8 cellular contexts compared by ENCODE assay signal in the genomic region with DNA sequence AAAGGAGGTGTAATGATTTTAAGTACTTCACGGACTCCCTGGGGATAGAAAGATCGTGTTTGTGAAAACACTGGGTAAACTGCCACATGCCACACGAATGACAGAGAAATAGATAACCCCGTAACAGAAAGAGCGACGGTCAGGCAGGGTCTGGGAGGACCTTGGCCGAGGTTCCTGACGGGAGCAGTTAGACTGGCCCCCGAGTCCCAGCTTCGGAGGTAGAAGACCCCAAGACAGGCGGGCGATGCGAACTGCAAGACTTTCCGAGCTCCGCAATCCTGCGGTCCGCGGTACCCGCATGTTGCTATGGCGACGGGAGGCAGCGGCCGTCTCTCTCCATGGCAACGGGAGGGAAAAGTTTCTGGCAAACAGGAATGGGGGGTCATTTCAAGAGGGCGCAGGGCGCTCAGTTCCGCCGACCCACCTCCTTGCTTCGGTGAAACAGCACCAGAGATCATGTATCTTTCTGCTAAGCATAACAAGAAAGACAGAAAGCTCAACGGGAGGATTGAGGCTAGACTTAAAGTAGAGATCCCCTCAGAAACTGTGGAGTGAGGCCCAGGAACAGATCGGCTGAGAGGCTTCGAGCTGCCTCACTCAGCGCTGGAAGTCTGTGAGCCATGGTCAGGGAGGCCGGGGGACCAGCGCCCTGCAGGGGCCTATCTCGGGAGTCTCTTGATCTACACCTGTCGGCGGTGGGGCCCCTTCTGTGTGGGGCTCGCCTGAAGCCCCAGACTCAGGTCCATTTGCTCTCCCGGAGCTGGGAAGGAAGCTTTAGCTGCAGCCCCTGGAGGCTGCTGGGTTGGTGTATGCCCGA. TPM values are rescaled to one million over a fixed set of nuclear protein-coding genes. Genes with fewer than 3 reads are reported as not detected.
DNase-seq lines count a peak whose midpoint lies in the region; ATAC-seq, FAIRE-seq and TF ChIP-seq lines count a peak whose summit lies in the region.

No MANE protein-coding gene starts in this region.

- TF ChIP-seq CTCF in thoracic aorta (IDR thresholded peaks at IDR 0.05) (no peak), osteocyte (IDR thresholded peaks at IDR 0.05) (no peak)

- FAIRE-seq in GM12892 (lab: Jason Lieb, UNC), result no peak

- H3K36me3 ChIP-seq in iPS-18a (ENCODE audit: control insufficient read depth, low read depth, low read length) (peaks cover under 1% of the 10 kb centered on the region), thoracic aorta (no peaks in the 10 kb centered on the region)

- peaks cover 91% of the 10 kb centered on the region for H3K27me3 Mint-ChIP-seq in activated naive CD4-positive, alpha-beta T cell treated with anti-CD3 and anti-CD28 coated beads, Interleukin-2, amount 10 ng/mL, durations not matched to agents 7 days and 5 days
- H3K27me3 Mint-ChIP-seq in activated T-cell treated with anti-CD3 and anti-CD28 coated beads, Interleukin-2, amount 50 U/mL, for 72 hours (ENCODE audit: low read depth), result peaks cover 84% of the 10 kb centered on the region
- H3K27me3 Mint-ChIP-seq in osteocyte (ENCODE audit: unreplicated experiment), result peaks cover 81% of the 10 kb centered on the region
- H3K27me3 Mint-ChIP-seq in stimulated activated memory B cell treated with anti-CD40 and anti-IgM and Interleukin-4, amounts not matched to agents 10 μg/mL and 1 μg/mL and 100 μg/mL, for 72 hours, result peaks cover 56% of the 10 kb centered on the region

- H3K4me1 ChIP-seq in iPS-18a (ENCODE audit: control insufficient read depth, low read depth, low read length) (peaks cover 13% of the 10 kb centered on the region), thoracic aorta (ENCODE audit: control insufficient read depth in 1 of 2, low read depth in 2 of 2) (peaks cover 14 to 33% of the 10 kb centered on the region in 2 donors)

- no peak overlapping the region for H3K9ac ChIP-seq in iPS-18a (ENCODE audit: low read length)

- H3K27me3 ChIP-seq in iPS-18a (ENCODE audit: control insufficient read depth, insufficient read depth, low read length) (peaks cover 28% of the 10 kb centered on the region), thoracic aorta (replicated peaks; ENCODE audit: insufficient read depth) (no peaks in the 10 kb centered on the region)

- H3K36me3 Mint-ChIP-seq in activated naive CD4-positive, alpha-beta T cell treated with anti-CD3 and anti-CD28 coated beads, Interleukin-2, amount 10 ng/mL, durations not matched to agents 7 days and 5 days, result no peaks in the 10 kb centered on the region
- H3K36me3 Mint-ChIP-seq in activated T-cell treated with anti-CD3 and anti-CD28 coated beads, Interleukin-2, amount 50 U/mL, for 72 hours (ENCODE audit: insufficient read depth in 2 of 2), result no peaks in the 10 kb centered on the region
- H3K36me3 Mint-ChIP-seq in osteocyte (ENCODE audit: unreplicated experiment), result peaks cover 2% of the 10 kb centered on the region
- H3K36me3 Mint-ChIP-seq in stimulated activated memory B cell treated with anti-CD40 and anti-IgM and Interleukin-4, amounts not matched to agents 10 μg/mL and 1 μg/mL and 100 μg/mL, for 72 hours, result no peaks in the 10 kb centered on the region

- peak; percentile 10 to 18 for ATAC-seq in activated T-cell treated with anti-CD3 and anti-CD28 coated beads, Interleukin-2, amount 50 U/mL, for 72 hours (replicated peaks in 1 of 2)
- no peak for ATAC-seq in thoracic aorta (ENCODE audit: insufficient number of reproducible peaks, low FRiP score, low read depth)
- ATAC-seq in stimulated activated memory B cell treated with anti-CD40 and anti-IgM and Interleukin-4, amounts not matched to agents 10 μg/mL and 1 μg/mL and 100 μg/mL, for 72 hours, result no peak

- peak overlapping the region; percentile 78 for H3K4me3 ChIP-seq in iPS-18a (ENCODE audit: low read length)
- H3K4me3 ChIP-seq in thoracic aorta, result peak overlapping the region; percentile 72

- peaks cover 8% of the 10 kb centered on the region for H3K4me1 Mint-ChIP-seq in activated naive CD4-positive, alpha-beta T cell treated with anti-CD3 and anti-CD28 coated beads, Interleukin-2, amount 10 ng/mL, durations not matched to agents 7 days and 5 days
- peaks cover 14% of the 10 kb centered on the region for H3K4me1 Mint-ChIP-seq in activated T-cell treated with anti-CD3 and anti-CD28 coated beads, Interleukin-2, amount 50 U/mL, for 72 hours (ENCODE audit: low read depth)
- peaks cover 19% of the 10 kb centered on the region for H3K4me1 Mint-ChIP-seq in osteocyte (ENCODE audit: unreplicated experiment)
- peaks cover 10% of the 10 kb centered on the region for H3K4me1 Mint-ChIP-seq in stimulated activated memory B cell treated with anti-CD40 and anti-IgM and Interleukin-4, amounts not matched to agents 10 μg/mL and 1 μg/mL and 100 μg/mL, for 72 hours

- peak overlapping the region; percentile 8 for H3K4me3 Mint-ChIP-seq in activated naive CD4-positive, alpha-beta T cell treated with anti-CD3 and anti-CD28 coated beads, Interleukin-2, amount 10 ng/mL, durations not matched to agents 7 days and 5 days
- peak overlapping the region; percentile 45 to 72 for H3K4me3 Mint-ChIP-seq in activated T-cell treated with anti-CD3 and anti-CD28 coated beads, Interleukin-2, amount 50 U/mL, for 72 hours
- H3K4me3 Mint-ChIP-seq in osteocyte (ENCODE audit: unreplicated experiment), result no peak overlapping the region
- H3K4me3 Mint-ChIP-seq in stimulated activated memory B cell treated with anti-CD40 and anti-IgM and Interleukin-4, amounts not matched to agents 10 μg/mL and 1 μg/mL and 100 μg/mL, for 72 hours, result no peak overlapping the region

- no peaks in the 10 kb centered on the region for H3K9me3 Mint-ChIP-seq in activated naive CD4-positive, alpha-beta T cell treated with anti-CD3 and anti-CD28 coated beads, Interleukin-2, amount 10 ng/mL, durations not matched to agents 7 days and 5 days
- H3K9me3 Mint-ChIP-seq in activated T-cell treated with anti-CD3 and anti-CD28 coated beads, Interleukin-2, amount 50 U/mL, for 72 hours, result no peaks in the 10 kb centered on the region
- H3K9me3 Mint-ChIP-seq in osteocyte (ENCODE audit: unreplicated experiment), result no peaks in the 10 kb centered on the region
- H3K9me3 Mint-ChIP-seq in stimulated activated memory B cell treated with anti-CD40 and anti-IgM and Interleukin-4, amounts not matched to agents 10 μg/mL and 1 μg/mL and 100 μg/mL, for 72 hours, result no peaks in the 10 kb centered on the region

- H3K27ac ChIP-seq in iPS-18a (ENCODE audit: low read length) (no peak overlapping the region), thoracic aorta (no peak overlapping the region)

- H3K9me3 ChIP-seq in iPS-18a (ENCODE audit: control insufficient read depth, low read depth, low read length), result no peaks in the 10 kb centered on the region
- no peaks in the 10 kb centered on the region for H3K9me3 ChIP-seq in thoracic aorta

- TF ChIP-seq POLR2A in GM12892 (IDR thresholded peaks at IDR 0.05; ENCODE audit: low read depth, low read length), result no peak

- no peak for DNase-seq in activated naive CD4-positive, alpha-beta T cell treated with anti-CD3 and anti-CD28 coated beads, Interleukin-2, amount 10 ng/mL, durations not matched to agents 7 days and 5 days
- no peak for DNase-seq in activated naive CD4-positive, alpha-beta T cell (lab: John Stamatoyannopoulos, UW)
- peak in 1 of 2 donors; percentile 4 for DNase-seq in activated T-cell treated with anti-CD3 and anti-CD28 coated beads, Interleukin-2, amount 50 U/mL, for 72 hours
- DNase-seq in thoracic aorta (ENCODE audit: low spot score), result no peak
- no peak for DNase-seq in GM12892 (ENCODE audit: insufficient read length)
- DNase-seq in osteocyte (ENCODE audit: extremely low spot score, unreplicated experiment), result no peak

- CTCF ChIA-PET in activated naive CD4-positive, alpha-beta T cell treated with anti-CD3 and anti-CD28 coated beads, Interleukin-2, amount 10 ng/mL, durations not matched to agents 7 days and 5 days (lab: Charles Lee), result no interaction called here

- no peak overlapping the region for H3K27ac Mint-ChIP-seq in activated naive CD4-positive, alpha-beta T cell treated with anti-CD3 and anti-CD28 coated beads, Interleukin-2, amount 10 ng/mL, durations not matched to agents 7 days and 5 days
- H3K27ac Mint-ChIP-seq in activated T-cell treated with anti-CD3 and anti-CD28 coated beads, Interleukin-2, amount 50 U/mL, for 72 hours, result no peak overlapping the region
- no peak overlapping the region for H3K27ac Mint-ChIP-seq in osteocyte (ENCODE audit: unreplicated experiment)
- H3K27ac Mint-ChIP-seq in stimulated activated memory B cell treated with anti-CD40 and anti-IgM and Interleukin-4, amounts not matched to agents 10 μg/mL and 1 μg/mL and 100 μg/mL, for 72 hours, result no peak overlapping the region

RNA-seq across cellular contexts. Expression of a gene that starts 0.7 kb away (rescaled TPM):
- total RNA-seq in activated T-cell treated with anti-CD3 and anti-CD28 coated beads, Interleukin-2, amount 50 U/mL, for 72 hours, result not detected
- total RNA-seq in thoracic aorta (under 1 TPM in 1 of 2 donors, not detected in 1; 0.85 TPM), osteocyte (not detected in 2 replicates)
- polyA plus RNA-seq in GM12892 (2012; ENCODE audit: missing spikeins), result not detected

Comparison
In these comparisons a context has a peak if more than half of its experiments do, and no peak if none do; other contexts are left out.
1. H3K4me3 Mint-ChIP-seq: peak in activated naive CD4-positive, alpha-beta T cell treated with anti-CD3 and anti-CD28 coated beads, Interleukin-2, amount 10 ng/mL, durations not matched to agents 7 days and 5 days (single experiment) and activated T-cell treated with anti-CD3 and anti-CD28 coated beads, Interleukin-2, amount 50 U/mL, for 72 hours (2 of 2); none in osteocyte (single experiment) and stimulated activated memory B cell treated with anti-CD40 and anti-IgM and Interleukin-4, amounts not matched to agents 10 μg/mL and 1 μg/mL and 100 μg/mL, for 72 hours (single experiment).
2. ATAC-seq: peak in activated T-cell treated with anti-CD3 and anti-CD28 coated beads, Interleukin-2, amount 50 U/mL, for 72 hours (2 of 2); none in thoracic aorta (single experiment) and stimulated activated memory B cell treated with anti-CD40 and anti-IgM and Interleukin-4, amounts not matched to agents 10 μg/mL and 1 μg/mL and 100 μg/mL, for 72 hours (single experiment).